Comparison of ENCODE assay signal across 9 cellular contexts in the genomic region with DNA sequence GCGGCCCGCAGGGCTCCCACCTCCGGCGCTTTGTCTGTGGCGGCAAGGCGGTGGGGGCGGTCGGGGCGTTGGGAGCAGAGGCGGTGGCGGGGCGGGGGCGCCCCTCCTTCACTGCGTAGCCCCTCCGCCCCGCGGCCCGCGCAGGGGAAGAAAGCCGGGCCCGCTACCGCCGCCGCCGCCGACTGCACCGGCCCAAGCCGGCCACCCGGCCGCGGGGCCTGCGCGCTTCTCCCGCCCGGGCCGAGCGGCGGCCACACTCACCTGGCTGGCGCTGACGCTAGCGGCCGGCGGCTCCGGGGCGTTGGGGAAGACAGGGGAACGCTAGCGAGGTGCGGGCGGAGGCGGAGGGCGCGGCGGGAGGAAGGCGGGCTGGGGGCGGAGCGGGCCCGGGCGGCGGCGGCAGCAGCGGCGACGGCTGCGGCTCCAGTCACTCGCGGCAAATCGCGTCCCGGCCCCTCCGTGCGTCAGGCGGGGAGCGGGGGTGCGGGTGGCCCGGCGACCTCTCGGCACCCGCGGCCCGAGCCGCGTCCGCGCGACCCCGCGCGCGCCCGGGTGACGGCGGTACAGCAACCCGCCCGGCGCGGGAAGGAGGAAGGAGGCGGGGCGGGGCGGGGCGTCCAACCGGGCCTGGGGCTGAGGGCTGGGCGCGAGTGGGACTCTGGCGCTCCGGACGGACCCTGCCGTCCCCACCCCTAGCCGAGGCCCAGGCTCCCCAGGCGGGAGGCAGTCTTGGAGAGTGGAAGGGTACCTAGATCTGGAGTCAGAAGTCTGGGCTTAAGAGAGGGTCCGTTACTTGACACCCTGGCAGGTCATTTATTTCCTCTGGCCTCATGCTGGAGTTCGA. TPM values are rescaled to one million over a fixed set of nuclear protein-coding genes. Genes with fewer than 3 reads are reported as not detected.
DNase-seq lines count a peak whose midpoint lies in the region; ATAC-seq, FAIRE-seq and TF ChIP-seq lines count a peak whose summit lies in the region.
"Had no signal": no experiment of that assay in that cellular context is flagged by ENCODE, and none has a peak within 500 bp of the region (broad histone marks: within the 10 kb centered on the region; RNA-seq: fewer than 3 reads in every experiment).

A gene with protein sequence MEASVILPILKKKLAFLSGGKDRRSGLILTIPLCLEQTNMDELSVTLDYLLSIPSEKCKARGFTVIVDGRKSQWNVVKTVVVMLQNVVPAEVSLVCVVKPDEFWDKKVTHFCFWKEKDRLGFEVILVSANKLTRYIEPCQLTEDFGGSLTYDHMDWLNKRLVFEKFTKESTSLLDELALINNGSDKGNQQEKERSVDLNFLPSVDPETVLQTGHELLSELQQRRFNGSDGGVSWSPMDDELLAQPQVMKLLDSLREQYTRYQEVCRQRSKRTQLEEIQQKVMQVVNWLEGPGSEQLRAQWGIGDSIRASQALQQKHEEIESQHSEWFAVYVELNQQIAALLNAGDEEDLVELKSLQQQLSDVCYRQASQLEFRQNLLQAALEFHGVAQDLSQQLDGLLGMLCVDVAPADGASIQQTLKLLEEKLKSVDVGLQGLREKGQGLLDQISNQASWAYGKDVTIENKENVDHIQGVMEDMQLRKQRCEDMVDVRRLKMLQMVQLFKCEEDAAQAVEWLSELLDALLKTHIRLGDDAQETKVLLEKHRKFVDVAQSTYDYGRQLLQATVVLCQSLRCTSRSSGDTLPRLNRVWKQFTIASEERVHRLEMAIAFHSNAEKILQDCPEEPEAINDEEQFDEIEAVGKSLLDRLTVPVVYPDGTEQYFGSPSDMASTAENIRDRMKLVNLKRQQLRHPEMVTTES (minus strand): TSS at position 595 of the 844 bp plus-strand sequence. CDS start 72,991 bp downstream, outside the sequence.

- no peaks in the 10 kb centered on the region for H3K9me3 ChIP-seq in HepG2 (ENCODE audit: low read length)

- ATAC-seq in HG02759 (IDR thresholded peaks at IDR 0.05; ENCODE audit: unreplicated experiment) (peak; percentile 76), HepG2 (peak; percentile 86)

- H3K4me3 ChIP-seq in coronary artery = peak within 1 kb of the TSS; percentile 88
- H3K4me3 ChIP-seq in HepG2 (replicated peaks in 1 of 3; ENCODE audit: insufficient read depth in 1 of 3, low read depth in 2 of 3, low read length in 3 of 3) = peak within 1 kb of the TSS; percentile 86 to 98 (median 96)

- 1% methylated on average over 25 of the region's 111 CpGs for WGBS in HepG2 (ENCODE audit: low lambda C conversion rate)

- TF ChIP-seq RAD21 in HepG2 (CRISPR knock-in tag; IDR thresholded peaks at IDR 0.05) = 0 out of 2 replicates have a peak, but pooled peaks have one; percentile 36

- in situ Hi-C loops in HepG2 (cut with HindIII; ENCODE audit: extremely low pct_ligation_motif_present, low pct_unique_long_range_greater_than_20kb) = no loop called here

- CTCF ChIA-PET in HepG2 (lab: Yijun Ruan, JAX; ENCODE audit: low intra/inter-chr PET ratio, low total read pairs) = no interaction called here

- TF ChIP-seq POLR2A in HepG2 (IDR thresholded peaks at IDR 0.05; ENCODE audit: insufficient read depth in 1 of 2, low read depth in 2 of 2, low read length in 2 of 2) = peak in 1 of 2 experiments; percentile 66; a peak in 3 of 4 replicates

- BruUV-seq in HepG2 (replicated peaks; lab: Mats Ljungman, UMichigan) = no TSS peak

- TF ChIP-seq CTCF in coronary artery (IDR thresholded peaks at IDR 0.05) (no peak), HepG2 (CRISPR knock-in tag; IDR thresholded peaks at IDR 0.05) (0 out of 2 replicates have a peak, but pooled peaks have one; percentile 1)

- peaks cover 68% of the 10 kb centered on the region for H3K4me1 ChIP-seq in HepG2 (ENCODE audit: insufficient read depth, low read length)

- H3K27ac ChIP-seq in coronary artery = peak within 1 kb of the TSS; percentile 90 to 96
- H3K27ac ChIP-seq in HepG2 (ENCODE audit: extremely low read length, insufficient read depth, low read length) = peak within 1 kb of the TSS; percentile 87

- intact Hi-C loops in HepG2 (cut with micrococcal nuclease; ENCODE audit: unreplicated experiment) = loop anchor here (5.0 kb wide), 1 partner anchor 47 kb away; no protein-coding TSS in a partner anchor

- peak within 1 kb of the TSS; percentile 91 for H3K4me2 ChIP-seq in HepG2 (ENCODE audit: low read depth, low read length)

- POLR2A ChIA-PET in HepG2 (lab: Yijun Ruan, JAX) = interaction anchor here (0.8 to 2.7 kb wide), 6 partner anchors 8 to 80 kb away, joined by 3 to 53 read pairs (median 4); no protein-coding TSS in a partner anchor

- no peaks in the 10 kb centered on the region; a peak in 1 of 5 replicates for H3K27me3 ChIP-seq in HepG2 (ENCODE audit: control insufficient read depth in 1 of 2, insufficient read depth in 2 of 2, low read length in 2 of 2)

- peaks cover 38% of the 10 kb centered on the region for H4K20me1 ChIP-seq in HepG2 (ENCODE audit: insufficient read depth, low read length)

- no peak within 1 kb of the TSS for H2AFZ ChIP-seq in HepG2 (ENCODE audit: low read length)

- H3K79me2 ChIP-seq in HepG2 (ENCODE audit: insufficient read depth, low read length) = peaks cover 48% of the 10 kb centered on the region

- no peaks in the 10 kb centered on the region for H3K36me3 ChIP-seq in HepG2 (replicated peaks in 1 of 2; ENCODE audit: control insufficient read depth in 1 of 2, insufficient read depth in 2 of 2, low read length in 2 of 2)

- no peak for FAIRE-seq in HepG2 (lab: Jason Lieb, UNC)
- FAIRE-seq: G401.6 had no signal

- peak; percentile 58 for DNase-seq in NCI-H1436 (lab: John Stamatoyannopoulos, UW)
- DNase-seq in NCI-H1436 treated with DMSO at 0.1 percent for 48 hours (lab: John Stamatoyannopoulos, UW) = no peak
- peak; percentile 19 for DNase-seq in NCI-H1694 treated with DMSO at 0.1 percent for 48 hours (lab: John Stamatoyannopoulos, UW)
- peak; percentile 50 to 55 for DNase-seq in activated CD4-positive, alpha-beta T cell treated with anti-CD3 and anti-CD28 coated beads for 4 hours
- DNase-seq in coronary artery (ENCODE audit: low spot score) = peak; percentile 81
- DNase-seq in HepG2 (ENCODE audit: low spot score) = peak; percentile 68
- DNase-seq in stimulated activated CD4-positive, alpha-beta T cell treated with anti-CD3 and anti-CD28 coated beads, Interleukin-2, amount 100 ng/mL, for 48 hours = peak; percentile 48 to 55

- peak within 1 kb of the TSS; percentile 96 for H3K9ac ChIP-seq in HepG2 (ENCODE audit: insufficient read depth, low read depth, low read length)

- TF ChIP-seq EP300 in HepG2 (IDR thresholded peaks at IDR 0.05; ENCODE audit: low read depth in 2 of 2, low read length in 2 of 2) (peak in 1 of 2 experiments; percentile 9; a peak in 1 of 4 replicates), HepG2 (CRISPR knock-in tag; IDR thresholded peaks at IDR 0.05; ENCODE audit: borderline replicate concordance) (no peak)

TF ChIP-seq in HepG2, 621 proteins besides CTCF, POLR2A, EP300 and RAD21 (continues in another document):
- TF ChIP-seq ZNF282 (IDR thresholded peaks at IDR 0.05; ENCODE audit: partially characterized antibody) = no peak
- TF ChIP-seq, protein P1, sequence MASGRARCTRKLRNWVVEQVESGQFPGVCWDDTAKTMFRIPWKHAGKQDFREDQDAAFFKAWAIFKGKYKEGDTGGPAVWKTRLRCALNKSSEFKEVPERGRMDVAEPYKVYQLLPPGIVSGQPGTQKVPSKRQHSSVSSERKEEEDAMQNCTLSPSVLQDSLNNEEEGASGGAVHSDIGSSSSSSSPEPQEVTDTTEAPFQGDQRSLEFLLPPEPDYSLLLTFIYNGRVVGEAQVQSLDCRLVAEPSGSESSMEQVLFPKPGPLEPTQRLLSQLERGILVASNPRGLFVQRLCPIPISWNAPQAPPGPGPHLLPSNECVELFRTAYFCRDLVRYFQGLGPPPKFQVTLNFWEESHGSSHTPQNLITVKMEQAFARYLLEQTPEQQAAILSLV (CRISPR knock-in tag; IDR thresholded peaks at IDR 0.05; ENCODE audit: borderline replicate concordance) = peak; percentile 61; the same call in 1 of the 2 replicates
- no peak for TF ChIP-seq ZNF547 (CRISPR knock-in tag; IDR thresholded peaks at IDR 0.05)
- no peak for TF ChIP-seq ZNF570 (CRISPR knock-in tag; IDR thresholded peaks at IDR 0.05; ENCODE audit: borderline replicate concordance)
- no peak; the same call in 1 of the 2 replicates for TF ChIP-seq TOPORS (CRISPR knock-in tag; IDR thresholded peaks at IDR 0.05)
- TF ChIP-seq HOXD1 (CRISPR knock-in tag; IDR thresholded peaks at IDR 0.05) = no peak
- TF ChIP-seq DR1 (CRISPR knock-in tag; IDR thresholded peaks at IDR 0.05) = no peak
- peak; percentile 44; the same call in 1 of the 2 replicates for TF ChIP-seq DNMT1 (CRISPR knock-in tag; IDR thresholded peaks at IDR 0.05)
- no peak for TF ChIP-seq KDM4B (CRISPR knock-in tag; IDR thresholded peaks at IDR 0.05)
- TF ChIP-seq MEF2D (CRISPR knock-in tag; IDR thresholded peaks at IDR 0.05) = no peak
- no peak for TF ChIP-seq ZNF619 (CRISPR knock-in tag; IDR thresholded peaks at IDR 0.05)

RNA-seq across cellular contexts. Expression of the gene that starts here (rescaled TPM):
- total RNA-seq in HepG2 (2016; rRNA removed; fragmentation: Illumina TruSeq; extraction: Trizol) = 74.4 and 105 TPM in 2 replicates
- 58.3 and 66.2 TPM in 2 replicates for total RNA-seq in HepG2 (2016; cell fraction: cytosol; rRNA removed; fragmentation: Illumina TruSeq; extraction: Trizol; ENCODE audit: low read depth)
- 71.8 and 93.5 TPM in 2 replicates for total RNA-seq in HepG2 (2016; cell fraction: insoluble cytoplasmic fraction; rRNA removed; fragmentation: Illumina TruSeq; extraction: Trizol)
- total RNA-seq in HepG2 (2016; cell fraction: membrane; rRNA removed; fragmentation: Illumina TruSeq; extraction: Trizol) = 84.1 and 90.5 TPM in 2 replicates
- 67.8 and 69.5 TPM in 2 replicates for total RNA-seq in HepG2 (2016; cell fraction: nucleus; rRNA removed; fragmentation: Illumina TruSeq; extraction: Trizol)
- 69.3 and 101 TPM in 2 replicates for polyA plus RNA-seq in HepG2 (2011; rRNA removed)
- polyA plus RNA-seq in HepG2 (2011; cell fraction: cytosol; rRNA removed) = 44.4 and 49.6 TPM in 2 replicates
- polyA plus RNA-seq in HepG2 (2011; cell fraction: nucleus; rRNA removed) = 48.2 and 49.5 TPM in 2 replicates
- polyA plus RNA-seq in HepG2 (2012) = 109 and 119 TPM in 2 replicates
- polyA plus RNA-seq in HepG2 (2016; cell fraction: cytosol; fragmentation: Illumina TruSeq; extraction: Trizol; ENCODE audit: low read depth) = 25.4 and 25.6 TPM in 2 replicates
- 82.9 and 87.2 TPM in 2 replicates for polyA plus RNA-seq in HepG2 (2016; cell fraction: insoluble cytoplasmic fraction; fragmentation: Illumina TruSeq; extraction: Trizol; ENCODE audit: low read depth)
- polyA plus RNA-seq in HepG2 (2016; cell fraction: membrane; fragmentation: Illumina TruSeq; extraction: Trizol; ENCODE audit: low read depth) = 48.8 and 51.0 TPM in 2 replicates
- 66.2 and 71.0 TPM in 2 replicates for polyA plus RNA-seq in HepG2 (2016; cell fraction: nucleus; fragmentation: Illumina TruSeq; extraction: Trizol; ENCODE audit: insufficient read depth, low read depth)
- polyA minus RNA-seq in HepG2 (2011; rRNA and poly(A)+ RNA removed; ENCODE audit: low replicate concordance) = 13.2 and 38.6 TPM in 2 replicates
- 71.8 and 102 TPM in 2 replicates for polyA minus RNA-seq in HepG2 (2011; cell fraction: cytosol; rRNA and poly(A)+ RNA removed)
- polyA minus RNA-seq in HepG2 (2011; cell fraction: nucleus; rRNA and poly(A)+ RNA removed) = 247 and 269 TPM in 2 replicates
